ENCODE assay signal across 1 cellular context in the genomic region with DNA sequence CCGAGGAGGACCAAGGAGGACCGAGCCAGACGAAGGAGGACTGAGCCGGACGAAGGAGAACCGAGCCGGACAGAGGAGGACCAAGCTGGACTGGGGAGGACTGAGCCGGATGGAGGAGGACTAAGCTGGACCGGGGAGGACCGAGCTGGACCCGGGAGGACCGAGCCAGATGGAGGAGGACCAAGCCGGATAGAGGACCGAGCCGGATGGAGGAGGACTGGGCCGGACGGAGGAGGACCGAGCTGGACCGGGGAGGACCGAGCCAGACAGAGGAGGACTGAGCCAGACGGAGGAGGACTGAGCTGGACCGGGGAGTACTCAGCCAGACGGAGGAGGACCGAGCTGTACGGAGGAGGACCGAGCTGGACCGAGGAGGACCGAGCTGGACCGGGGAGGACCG.
A peak's percentile ranks its signal among the peaks of the same experiment; 100 is the strongest.
TF ChIP-seq lines count a peak whose summit lies in the region.

No MANE protein-coding gene starts in this region.

TF ChIP-seq in HepG2, 621 proteins besides CTCF, POLR2A, EP300 and RAD21:
- no peak for TF ChIP-seq CAMTA2 (CRISPR knock-in tag; IDR thresholded peaks at IDR 0.05; ENCODE audit: borderline replicate concordance)
- no peak for TF ChIP-seq ZNF350 (CRISPR knock-in tag; IDR thresholded peaks at IDR 0.05; ENCODE audit: borderline replicate concordance, low read depth)
- peak; percentile 95 for TF ChIP-seq ZNF263 (CRISPR knock-in tag; IDR thresholded peaks at IDR 0.05)
- TF ChIP-seq ZSCAN22 (CRISPR knock-in tag; IDR thresholded peaks at IDR 0.05): peak; percentile 69; the same call in 1 of the 2 replicates
- TF ChIP-seq AKAP8 (CRISPR knock-in tag; IDR thresholded peaks at IDR 0.05): 0 out of 2 replicates have a peak, but pooled peaks have one; percentile 32
- TF ChIP-seq SKI (IDR thresholded peaks at IDR 0.05; ENCODE audit: partially characterized antibody): peak; percentile 16
- TF ChIP-seq RFXAP (CRISPR knock-in tag; IDR thresholded peaks at IDR 0.05; ENCODE audit: borderline replicate concordance): no peak
- TF ChIP-seq KLF11 (CRISPR knock-in tag; IDR thresholded peaks at IDR 0.05): no peak
- TF ChIP-seq ZNF605 (CRISPR knock-in tag; IDR thresholded peaks at IDR 0.05): no peak
